ENCODE assay signal across 27 cellular contexts in the genomic region with DNA sequence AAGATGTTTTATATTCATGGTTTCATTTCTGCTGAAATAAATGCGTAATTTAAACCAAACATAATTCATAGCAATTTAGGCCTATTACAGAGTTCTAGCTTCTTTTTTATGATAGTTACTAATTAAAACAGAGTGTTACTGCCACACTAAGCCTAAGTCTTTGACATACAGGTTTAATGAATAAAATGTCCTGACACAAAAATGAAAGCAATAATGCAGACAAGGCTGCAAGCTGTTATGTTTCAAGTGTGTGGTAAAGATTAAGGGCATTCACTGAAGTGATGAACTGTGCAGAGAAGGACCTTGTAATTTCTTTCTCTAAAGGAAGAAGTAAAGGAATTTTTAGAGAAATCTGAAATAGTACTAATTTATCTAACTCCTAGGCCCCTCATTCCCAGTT. TPM values are rescaled to one million over a fixed set of nuclear protein-coding genes. Genes with fewer than 3 reads are reported as not detected.
A peak's percentile ranks its signal among the peaks of the same experiment; 100 is the strongest.
DNase-seq lines count a peak whose midpoint lies in the region; ATAC-seq and TF ChIP-seq lines count a peak whose summit lies in the region.
"Had no signal": no experiment of that assay in that cellular context is flagged by ENCODE, and none has a peak within 500 bp of the region (broad histone marks: within the 10 kb centered on the region; RNA-seq: fewer than 3 reads in every experiment).

No MANE protein-coding gene starts in this region.

- no peak for TF ChIP-seq EP300 in suprapubic skin (IDR thresholded peaks at IDR 0.05)

- H3K36me3 ChIP-seq in KMS-11 (ENCODE audit: insufficient read depth) (no peaks in the 10 kb centered on the region), suprapubic skin (no peaks in the 10 kb centered on the region)

- no peak for TF ChIP-seq POLR2A in suprapubic skin (IDR thresholded peaks at IDR 0.05)

- peak overlapping the region; percentile 55 for H3K4me2 ChIP-seq in KMS-11

- no peak for ATAC-seq in GM18873 (IDR thresholded peaks at IDR 0.05; ENCODE audit: low FRiP score, unreplicated experiment)
- no peak for ATAC-seq in GM18861 (IDR thresholded peaks at IDR 0.05; ENCODE audit: unreplicated experiment)
- ATAC-seq: activated naive CD4-positive, alpha-beta T cell treated with anti-CD3 and anti-CD28 coated beads, Interleukin-2, amount 50 U/mL, for 72 hours; left colon; natural killer cell treated with Interleukin-12 subunit alpha and Interleukin-12 subunit beta and Interleukin-15 and Interleukin-18, amount 100 ng/mL, for 72 hours had no signal

- peak overlapping the region in 4 of 5 experiments; percentile 87 to 95 (median 92) for H3K4me3 Mint-ChIP-seq in brain
- peak overlapping the region; percentile 87 to 93 (median 87) for H3K4me3 Mint-ChIP-seq in nephron
- H3K4me3 Mint-ChIP-seq: dendritic cell treated with granulocyte-macrophage colony-stimulating factor and Interleukin-4, amounts not matched to agents 40 ng/mL and 50 ng/mL, for 4 days; natural killer cell treated with Interleukin-12 subunit alpha and Interleukin-12 subunit beta and Interleukin-15 and Interleukin-18, amount 100 ng/mL, for 72 hours had no signal

- no peaks in the 10 kb centered on the region for H3K9me3 ChIP-seq in suprapubic skin

- no peak overlapping the region for H3K4me3 ChIP-seq in KMS-11 (IDR thresholded peaks at IDR 0.05; ENCODE audit: insufficient read depth, low read depth, low read length)
- peak overlapping the region; percentile 63 for H3K4me3 ChIP-seq in suprapubic skin

- H3K9ac ChIP-seq in KMS-11 = no peak overlapping the region

- H3K27me3 Mint-ChIP-seq in brain (peaks cover 48% of the 10 kb centered on the region), nephron (ENCODE audit: low read depth) (peaks cover 64% of the 10 kb centered on the region)

- TF ChIP-seq CTCF in KMS-11 (conservative IDR thresholded peaks at IDR 0.05; ENCODE audit: low read depth, low read length) = no peak
- no peak for TF ChIP-seq CTCF in brain (conservative IDR thresholded peaks at IDR 0.05)
- no peak for TF ChIP-seq CTCF in nephron (IDR thresholded peaks at IDR 0.05; ENCODE audit: unreplicated experiment in 3 of 3)
- no peak for TF ChIP-seq CTCF in suprapubic skin (IDR thresholded peaks at IDR 0.05)

- no peaks in the 10 kb centered on the region for H4K20me1 ChIP-seq in KMS-11 (ENCODE audit: insufficient read depth)

- H3K79me2 ChIP-seq in KMS-11 (ENCODE audit: insufficient read depth, low read depth) = peaks cover 21% of the 10 kb centered on the region; the same call in 1 of the 2 replicates

- H3K4me1 Mint-ChIP-seq in brain (peaks cover 44% of the 10 kb centered on the region), nephron (peaks cover 16% of the 10 kb centered on the region)

- 64% methylated on average over 1 of the region's 1 CpG for WGBS in suprapubic skin

- H3K27ac ChIP-seq in KMS-11 (no peak overlapping the region), suprapubic skin (no peak overlapping the region)

- peaks cover 0 to 3% (median 0%) of the 10 kb centered on the region in 5 experiments for H3K9me3 Mint-ChIP-seq in brain
- H3K9me3 Mint-ChIP-seq in nephron = no peaks in the 10 kb centered on the region
- H3K9me3 Mint-ChIP-seq: activated naive CD4-positive, alpha-beta T cell treated with anti-CD3 and anti-CD28 coated beads, Interleukin-2, amount 50 U/mL, for 72 hours; CD4-positive, alpha-beta T cell; dendritic cell treated with granulocyte-macrophage colony-stimulating factor and Interleukin-4, amounts not matched to agents 40 ng/mL and 50 ng/mL, for 4 days; natural killer cell treated with Interleukin-12 subunit alpha and Interleukin-12 subunit beta and Interleukin-15 and Interleukin-18, amount 100 ng/mL, for 72 hours had no signal

- H3K27ac Mint-ChIP-seq in brain (peak overlapping the region in 1 of 5 experiments; percentile 85), nephron (no peak overlapping the region)
- H3K27ac Mint-ChIP-seq: activated naive CD4-positive, alpha-beta T cell treated with anti-CD3 and anti-CD28 coated beads, Interleukin-2, amount 50 U/mL, for 72 hours; CD4-positive, alpha-beta T cell; dendritic cell treated with granulocyte-macrophage colony-stimulating factor and Interleukin-4, amounts not matched to agents 40 ng/mL and 50 ng/mL, for 4 days; natural killer cell treated with Interleukin-12 subunit alpha and Interleukin-12 subunit beta and Interleukin-15 and Interleukin-18, amount 100 ng/mL, for 72 hours; progenitor cell of endocrine pancreas had no signal

- H3K27me3 ChIP-seq in KMS-11 (ENCODE audit: insufficient read depth, low read depth) (no peaks in the 10 kb centered on the region), suprapubic skin (peaks cover 29% of the 10 kb centered on the region)

- no peak overlapping the region for H2AFZ ChIP-seq in KMS-11 (ENCODE audit: low read depth)

- H3K36me3 Mint-ChIP-seq in brain (no peaks in the 10 kb centered on the region), nephron (ENCODE audit: low read depth) (no peaks in the 10 kb centered on the region)
- H3K36me3 Mint-ChIP-seq: activated naive CD4-positive, alpha-beta T cell treated with anti-CD3 and anti-CD28 coated beads, Interleukin-2, amount 50 U/mL, for 72 hours; IgD-negative memory B cell; natural killer cell treated with Interleukin-12 subunit alpha and Interleukin-12 subunit beta and Interleukin-15 and Interleukin-18, amount 100 ng/mL, for 72 hours had no signal

- no peak for DNase-seq in suprapubic skin (ENCODE audit: low spot score in 2 of 2)
- DNase-seq in NCI-H510A (lab: John Stamatoyannopoulos, UW) = no peak
- DNase-seq: activated CD4-positive, alpha-beta T cell treated with anti-CD3 and anti-CD28 coated beads, Interleukin-2, amount 50 U/mL, for 48 hours; activated CD8-positive, alpha-beta memory T cell treated with anti-CD3 and anti-CD28 coated beads, Interleukin-2, amount 50 U/mL, for 4 hours; anterior cingulate cortex; caudate nucleus; CD4-positive, alpha-beta T cell; head of caudate nucleus; left colon; NCI-H1105; NCI-H2029; NCI-H226; stimulated activated CD4-positive, alpha-beta T cell treated with anti-CD3 and anti-CD28 coated beads, Interleukin-2, amount 100 ng/mL, for 24 hours; substantia nigra had no signal

- H3K4me1 ChIP-seq in KMS-11 (ENCODE audit: low read depth, poor library complexity, severe bottlenecking) (peaks cover 43% of the 10 kb centered on the region), suprapubic skin (peaks cover 21% of the 10 kb centered on the region)

RNA-seq across cellular contexts. Expression of gene NDNF, which starts 2.9 kb away (rescaled TPM):
- polyA plus RNA-seq in brain (ENCODE audit: insufficient read depth, low read depth, low replicate concordance) = 0.42 TPM
- 1 to 10 TPM; 1.6 to 5.4 (median 4.5) TPM for total RNA-seq in suprapubic skin
- total RNA-seq: endothelial cell of umbilical vein; mononuclear cell; natural killer cell treated with Interleukin-12 subunit alpha and Interleukin-12 subunit beta and Interleukin-15 and Interleukin-18, amount 100 ng/mL, for 72 hours; OCI-LY7 had no signal
- polyA plus RNA-seq: endothelial cell of umbilical vein, IgD-negative memory B cell had no signal
